8 cellular contexts compared by ENCODE assay signal in genomic region chr5:43601454-43602260, GRCh38. TPM values are rescaled to one million over a fixed set of nuclear protein-coding genes. Genes with fewer than 3 reads are reported as not detected.
DNase-seq lines count a peak whose midpoint lies in the region; ATAC-seq and TF ChIP-seq lines count a peak whose summit lies in the region.

No MANE protein-coding gene starts in this region.

- intact Hi-C loops in activated T-helper 1 cell treated with anti-CD3 and anti-CD28 coated beads, Interleukin-12 subunit alpha, Interleukin-12 subunit beta, Interleukin-2, Interleukin-4 antibody, amounts not matched to agents 30 ng/mL and 10 ng/mL and 1 ng/mL, durations not matched to agents 14 hours and 24 hours and 36 hours (cut with micrococcal nuclease), result loop anchor here (2.0 to 10.0 kb wide), 5 partner anchors 287 to 1207 kb away; partner anchors contain the start of genes MRPS30 and ZNF131

- H3F3A ChIP-seq in DOHH2 (ENCODE audit: control insufficient read depth, insufficient read depth), result no peaks in the 10 kb centered on the region

- no peaks in the 10 kb centered on the region for H3K9me3 ChIP-seq in DOHH2 (ENCODE audit: control insufficient read depth, insufficient read depth, low read length)
- no peaks in the 10 kb centered on the region for H3K9me3 ChIP-seq in iPS-18a (ENCODE audit: control insufficient read depth, low read depth, low read length)
- H3K9me3 ChIP-seq in subcutaneous abdominal adipose tissue (ENCODE audit: control insufficient read depth in 5 of 5, low read length in 5 of 5), result no peaks in the 10 kb centered on the region

- H3K4me2 ChIP-seq in DOHH2 (ENCODE audit: low read length), result peak overlapping the region; percentile 94

- H3K4me1 ChIP-seq in DOHH2 (ENCODE audit: control insufficient read depth, low read length), result peaks cover 28% of the 10 kb centered on the region
- peaks cover 15% of the 10 kb centered on the region for H3K4me1 ChIP-seq in iPS-18a (ENCODE audit: control insufficient read depth, low read depth, low read length)
- peaks cover 0 to 39% (median 32%) of the 10 kb centered on the region in 5 donors for H3K4me1 ChIP-seq in subcutaneous abdominal adipose tissue (ENCODE audit: control insufficient read depth in 5 of 5, insufficient read depth in 5 of 5, low read length in 5 of 5)

- H3K79me2 ChIP-seq in DOHH2 (ENCODE audit: control insufficient read depth, low read length), result peaks cover 76% of the 10 kb centered on the region

- peak overlapping the region; percentile 91 for H3K4me3 Mint-ChIP-seq in activated T-helper 1 cell treated with anti-CD3 and anti-CD28 coated beads, Interleukin-12 subunit alpha, Interleukin-12 subunit beta, Interleukin-2, Interleukin-4 antibody, amounts not matched to agents 30 ng/mL and 10 ng/mL and 1 ng/mL, durations not matched to agents 14 hours and 24 hours and 36 hours

- no peaks in the 10 kb centered on the region for H4K20me1 ChIP-seq in DOHH2 (ENCODE audit: control insufficient read depth, insufficient read depth, low read depth, low read length)

- TF ChIP-seq CTCF in DOHH2 (IDR thresholded peaks at IDR 0.05; ENCODE audit: low read depth, low read length, poor library complexity, severe bottlenecking), result no peak

- H3K9me3 Mint-ChIP-seq in activated T-helper 1 cell treated with anti-CD3 and anti-CD28 coated beads, Interleukin-12 subunit alpha, Interleukin-12 subunit beta, Interleukin-2, Interleukin-4 antibody, amounts not matched to agents 30 ng/mL and 10 ng/mL and 1 ng/mL, durations not matched to agents 14 hours and 24 hours and 36 hours, result peaks cover 5% of the 10 kb centered on the region

- no peaks in the 10 kb centered on the region for H3K27me3 Mint-ChIP-seq in activated T-helper 1 cell treated with anti-CD3 and anti-CD28 coated beads, Interleukin-12 subunit alpha, Interleukin-12 subunit beta, Interleukin-2, Interleukin-4 antibody, amounts not matched to agents 30 ng/mL and 10 ng/mL and 1 ng/mL, durations not matched to agents 14 hours and 24 hours and 36 hours (ENCODE audit: insufficient read depth)

- H3K9ac ChIP-seq in iPS-18a (ENCODE audit: low read length) (peak overlapping the region; percentile 89), subcutaneous abdominal adipose tissue (ENCODE audit: low read length in 5 of 5) (peak overlapping the region in 4 of 5 donors; percentile 83 to 97 (median 95))

- H3K9me2 ChIP-seq in DOHH2 (replicated peaks; ENCODE audit: control insufficient read depth, low read length), result no peaks in the 10 kb centered on the region

- H3K4me3 ChIP-seq in DOHH2 (ENCODE audit: low read length), result peak overlapping the region; percentile 94
- peak overlapping the region; percentile 90 for H3K4me3 ChIP-seq in iPS-18a (ENCODE audit: low read length)
- H3K4me3 ChIP-seq in subcutaneous abdominal adipose tissue (ENCODE audit: low read depth in 1 of 5, low read length in 5 of 5), result peak overlapping the region; percentile 72 to 99 (median 89)

- H3K27me3 ChIP-seq in DOHH2 (ENCODE audit: control insufficient read depth, low read length) (no peaks in the 10 kb centered on the region), iPS-18a (ENCODE audit: control insufficient read depth, insufficient read depth, low read length) (peaks cover 13% of the 10 kb centered on the region), subcutaneous abdominal adipose tissue (ENCODE audit: control insufficient read depth in 5 of 5, insufficient read depth in 4 of 5, low read length in 5 of 5) (no peaks in the 10 kb centered on the region)

- H3K27ac ChIP-seq in DOHH2 (ENCODE audit: low read depth, low read length), result peak overlapping the region; percentile 47
- no peak overlapping the region for H3K27ac ChIP-seq in iPS-18a (ENCODE audit: low read length)
- H3K27ac ChIP-seq in subcutaneous abdominal adipose tissue (ENCODE audit: low read depth, low read length), result peak overlapping the region; percentile 87

- H3K36me3 ChIP-seq in DOHH2 (ENCODE audit: control insufficient read depth, low read length), result peaks cover 25% of the 10 kb centered on the region
- H3K36me3 ChIP-seq in iPS-18a (ENCODE audit: control insufficient read depth, low read depth, low read length), result no peaks in the 10 kb centered on the region
- H3K36me3 ChIP-seq in subcutaneous abdominal adipose tissue (ENCODE audit: control insufficient read depth in 5 of 5, insufficient read depth in 5 of 5, low read length in 5 of 5), result no peaks in the 10 kb centered on the region

- peak; percentile 37 for ATAC-seq in GM21528 (IDR thresholded peaks at IDR 0.05; ENCODE audit: low FRiP score, unreplicated experiment)

- H3K36me3 Mint-ChIP-seq in activated T-helper 1 cell treated with anti-CD3 and anti-CD28 coated beads, Interleukin-12 subunit alpha, Interleukin-12 subunit beta, Interleukin-2, Interleukin-4 antibody, amounts not matched to agents 30 ng/mL and 10 ng/mL and 1 ng/mL, durations not matched to agents 14 hours and 24 hours and 36 hours (ENCODE audit: low read depth), result peaks cover 17% of the 10 kb centered on the region

- peak; percentile 15 for DNase-seq in MV-4-11 (lab: John Stamatoyannopoulos, UW)
- DNase-seq in activated T-helper 1 cell treated with anti-CD3 and anti-CD28 coated beads, Interleukin-12 subunit alpha, Interleukin-12 subunit beta, Interleukin-2, Interleukin-4 antibody, amounts not matched to agents 30 ng/mL and 10 ng/mL and 1 ng/mL, durations not matched to agents 14 hours and 24 hours and 36 hours (ENCODE audit: low spot score), result no peak
- no peak for DNase-seq in amniotic stem cell (lab: John Stamatoyannopoulos, UW)
- DNase-seq in NCI-H1436 treated with DMSO at 0.1 percent for 48 hours (lab: John Stamatoyannopoulos, UW), result no peak

- peaks cover 34% of the 10 kb centered on the region for H3K4me1 Mint-ChIP-seq in activated T-helper 1 cell treated with anti-CD3 and anti-CD28 coated beads, Interleukin-12 subunit alpha, Interleukin-12 subunit beta, Interleukin-2, Interleukin-4 antibody, amounts not matched to agents 30 ng/mL and 10 ng/mL and 1 ng/mL, durations not matched to agents 14 hours and 24 hours and 36 hours (ENCODE audit: low read depth)

- peak overlapping the region; percentile 91 for H3K27ac Mint-ChIP-seq in activated T-helper 1 cell treated with anti-CD3 and anti-CD28 coated beads, Interleukin-12 subunit alpha, Interleukin-12 subunit beta, Interleukin-2, Interleukin-4 antibody, amounts not matched to agents 30 ng/mL and 10 ng/mL and 1 ng/mL, durations not matched to agents 14 hours and 24 hours and 36 hours

RNA-seq across cellular contexts. Expression of gene NNT, which starts 1.3 kb away (rescaled TPM):
- total RNA-seq in activated T-helper 1 cell treated with anti-CD3 and anti-CD28 coated beads, Interleukin-12 subunit alpha, Interleukin-12 subunit beta, Interleukin-2, Interleukin-4 antibody, amounts not matched to agents 30 ng/mL and 10 ng/mL and 1 ng/mL, durations not matched to agents 14 hours and 24 hours and 36 hours, result 43.6 and 47.5 TPM in 2 replicates

RNA-seq across cellular contexts. Expression of gene PAIP1, which starts 44.8 kb away (rescaled TPM):
- 59.0 and 60.8 TPM in 2 replicates for total RNA-seq in activated T-helper 1 cell treated with anti-CD3 and anti-CD28 coated beads, Interleukin-12 subunit alpha, Interleukin-12 subunit beta, Interleukin-2, Interleukin-4 antibody, amounts not matched to agents 30 ng/mL and 10 ng/mL and 1 ng/mL, durations not matched to agents 14 hours and 24 hours and 36 hours
